Comparison of ENCODE assay signal across 13 cellular contexts in the genomic region with DNA sequence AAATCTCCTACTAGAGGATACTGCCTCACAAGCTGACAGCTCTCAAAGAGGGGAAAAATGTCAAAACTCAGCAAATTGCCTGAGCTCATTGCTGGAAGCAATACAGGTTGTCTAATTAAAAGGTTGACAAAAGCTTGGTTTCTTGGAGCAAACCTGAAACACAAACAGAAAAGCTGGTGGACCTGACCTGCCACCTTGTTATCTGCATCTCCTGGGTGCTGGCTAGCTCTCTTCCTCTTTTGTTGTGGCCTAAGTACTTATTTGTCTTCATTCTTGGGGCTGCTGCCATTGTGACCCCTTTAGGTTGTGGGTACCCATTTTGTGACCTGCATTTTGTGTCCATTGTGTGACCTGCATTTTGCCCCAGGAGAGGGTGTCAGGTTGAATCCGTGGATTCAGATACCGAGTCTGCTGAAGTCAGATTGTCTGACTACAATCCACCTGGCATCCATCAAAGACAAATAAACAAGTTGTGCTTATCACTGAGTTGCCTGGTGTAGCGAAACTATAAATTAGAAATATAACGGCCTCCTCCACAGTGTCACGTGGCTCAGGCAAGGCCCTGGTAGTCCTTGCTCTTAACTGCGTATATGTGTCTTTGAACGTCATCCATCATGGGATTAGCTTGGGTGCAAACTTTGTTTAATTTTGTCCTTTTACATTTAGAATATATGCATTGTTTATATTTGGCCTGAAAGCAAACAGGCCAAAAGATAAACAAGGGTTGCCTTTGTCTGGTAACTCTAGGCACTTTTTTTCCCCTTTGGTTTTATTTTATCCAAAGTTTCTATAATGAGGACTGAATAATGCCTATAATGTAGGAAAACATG.
"Had no signal": no experiment of that assay in that cellular context is flagged by ENCODE, and none has a peak within 500 bp of the region (broad histone marks: within the 10 kb centered on the region; RNA-seq: fewer than 3 reads in every experiment).

No MANE protein-coding gene starts in this region.

- H3K27me3 ChIP-seq: foreskin keratinocyte, pancreas, tibial artery had no signal

- H3K9me3 ChIP-seq: pancreas, tibial artery had no signal

- DNase-seq: activated gamma-delta T cell treated with Interleukin-2 at 50 U/mL for 16 hours; activated T-cell treated with anti-CD3 and anti-CD28 coated beads, Interleukin-2, amount 50 U/mL, for 1 hour; aorta; caudate nucleus; effector memory CD4-positive, alpha-beta T cell; foreskin keratinocyte; hypothalamus; left ventricle myocardium superior; pancreas; stimulated activated CD4-positive, alpha-beta T cell treated with anti-CD3 and anti-CD28 coated beads, Interleukin-4, amount 100 ng/mL, for 24 hours; stimulated activated naive CD4-positive, alpha-beta T cell treated with Interleukin-2 at 50 U/mL for 16 hours; tibial artery; WERI-Rb-1 had no signal

- H3K27ac ChIP-seq: foreskin keratinocyte, pancreas, tibial artery, WERI-Rb-1 had no signal

- H3K4me3 ChIP-seq: pancreas, tibial artery had no signal

- H3K36me3 ChIP-seq: pancreas, tibial artery, WERI-Rb-1 had no signal

- H3K4me1 ChIP-seq: foreskin keratinocyte, pancreas had no signal

- ATAC-seq: foreskin keratinocyte, pancreas had no signal
